ENCODE assay signal across 8 cellular contexts in genomic region chr11:31240340-31240904, GRCh38.
DNase-seq lines count a peak whose midpoint lies in the region; ATAC-seq, FAIRE-seq and TF ChIP-seq lines count a peak whose summit lies in the region.

No MANE protein-coding gene starts in this region.

- CTCF ChIA-PET in CD4-positive, alpha-beta T cell (lab: Charles Lee): interaction anchor here (0.6 to 1.4 kb wide), 3 partner anchors 535 to 936 kb away, joined by 3 to 5 read pairs (median 4); no protein-coding TSS in a partner anchor

- no peak overlapping the region for H3K27ac Mint-ChIP-seq in CD4-positive, alpha-beta T cell

- ATAC-seq in CD4-positive, alpha-beta T cell (ENCODE audit: poor library complexity): no peak

- TF ChIP-seq CTCF in CD4-positive, alpha-beta T cell (IDR thresholded peaks at IDR 0.05): peak; percentile 64

- H3K4me1 Mint-ChIP-seq in CD4-positive, alpha-beta T cell (ENCODE audit: low read depth): no peaks in the 10 kb centered on the region

- intact Hi-C loops in CD4-positive, alpha-beta T cell (cut with DNase I, micrococcal nuclease): loop anchor here (1.0 to 5.0 kb wide), 4 partner anchors 627 to 1056 kb away; no protein-coding TSS in a partner anchor
- intact Hi-C loops in posterior vena cava (cut with DNase I): no loop called here

- H3K27me3 Mint-ChIP-seq in CD4-positive, alpha-beta T cell: peaks cover 5% of the 10 kb centered on the region

- DNase-seq in CD4-positive, alpha-beta T cell: peak in 3 of 10 experiments; percentile 0 to 2 (median 1)
- no peak for DNase-seq in GM19239 (ENCODE audit: insufficient read length, low spot score)
- DNase-seq in NCI-H2171 (lab: John Stamatoyannopoulos, UW): peak; percentile 76
- peak; percentile 3 for DNase-seq in activated CD4-positive, alpha-beta T cell treated with anti-CD3 and anti-CD28 coated beads, Interleukin-2, amount 50 U/mL, for 1 hour
- DNase-seq in posterior vena cava (ENCODE audit: low spot score): no peak
- no peak for DNase-seq in RCC 7860 (ENCODE audit: low spot score)
- DNase-seq in NK-92 treated with Interleukin-12 subunit alpha and Interleukin-12 subunit beta, amount 100 ng/mL, for 24 hours (lab: John Stamatoyannopoulos, UW): no peak

- no peaks in the 10 kb centered on the region for H3K9me3 Mint-ChIP-seq in CD4-positive, alpha-beta T cell

- FAIRE-seq in GM19239 (lab: Jason Lieb, UNC) (peak; percentile 85), islet of Langerhans (lab: Jason Lieb, UNC) (peak; percentile 62), RCC 7860 (lab: Jason Lieb, UNC) (no peak)

- H3K36me3 Mint-ChIP-seq in CD4-positive, alpha-beta T cell (ENCODE audit: low read depth): no peaks in the 10 kb centered on the region

- POLR2A ChIA-PET in CD4-positive, alpha-beta T cell (lab: Charles Lee): no interaction called here

- no peak overlapping the region for H3K4me3 Mint-ChIP-seq in CD4-positive, alpha-beta T cell

- no peaks in the 10 kb centered on the region for H3K9me3 ChIP-seq in CD4-positive, alpha-beta T cell (ENCODE audit: control insufficient read depth, low read length)

- H3K27ac ChIP-seq in CD4-positive, alpha-beta T cell (ENCODE audit: low read depth, low read length): no peak overlapping the region

- no peaks in the 10 kb centered on the region for H3K27me3 ChIP-seq in CD4-positive, alpha-beta T cell (ENCODE audit: control insufficient read depth, insufficient read depth, low read length)

Comparison
In these comparisons a context has a peak if more than half of its experiments do, and no peak if none do; other contexts are left out.
1. DNase-seq: peak in NCI-H2171 (single experiment) and activated CD4-positive, alpha-beta T cell treated with anti-CD3 and anti-CD28 coated beads, Interleukin-2, amount 50 U/mL, for 1 hour (single experiment); none in GM19239 (single experiment), posterior vena cava (single experiment), RCC 7860 (single experiment) and NK-92 treated with Interleukin-12 subunit alpha and Interleukin-12 subunit beta, amount 100 ng/mL, for 24 hours (single experiment).
2. intact Hi-C loops: an anchor here in CD4-positive, alpha-beta T cell (1.0 to 5.0 kb wide); none called in posterior vena cava.